1 cellular context compared by ENCODE assay signal in the genomic region with DNA sequence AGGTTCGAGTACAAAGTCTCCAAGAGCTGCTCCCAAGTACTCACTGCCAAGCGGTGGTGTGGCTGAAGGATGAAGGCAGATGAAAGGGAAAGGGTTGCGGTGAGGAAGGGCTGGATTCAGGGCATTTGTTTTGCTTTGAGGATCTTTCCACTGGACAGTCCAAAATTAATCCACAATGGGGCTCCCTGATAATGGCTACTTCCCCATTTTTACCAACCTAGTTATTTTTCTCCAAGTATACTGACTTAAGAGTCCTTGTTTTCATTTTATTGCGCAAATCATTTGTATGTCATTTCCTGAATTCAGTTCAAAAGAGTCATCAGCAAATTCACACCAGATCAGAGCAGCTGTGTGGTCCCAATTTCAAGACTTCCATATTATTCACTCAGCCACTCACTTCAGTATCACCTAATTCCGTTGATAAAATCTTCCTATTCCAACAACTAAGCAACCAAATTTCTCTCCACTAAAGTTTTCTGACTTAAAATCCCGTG.
TF ChIP-seq lines count a peak whose summit lies in the region.

No MANE protein-coding gene starts in this region.

TF ChIP-seq in K562, 482 proteins besides CTCF, POLR2A, EP300 and RAD21 (continued from another document):
- TF ChIP-seq, protein P1, sequence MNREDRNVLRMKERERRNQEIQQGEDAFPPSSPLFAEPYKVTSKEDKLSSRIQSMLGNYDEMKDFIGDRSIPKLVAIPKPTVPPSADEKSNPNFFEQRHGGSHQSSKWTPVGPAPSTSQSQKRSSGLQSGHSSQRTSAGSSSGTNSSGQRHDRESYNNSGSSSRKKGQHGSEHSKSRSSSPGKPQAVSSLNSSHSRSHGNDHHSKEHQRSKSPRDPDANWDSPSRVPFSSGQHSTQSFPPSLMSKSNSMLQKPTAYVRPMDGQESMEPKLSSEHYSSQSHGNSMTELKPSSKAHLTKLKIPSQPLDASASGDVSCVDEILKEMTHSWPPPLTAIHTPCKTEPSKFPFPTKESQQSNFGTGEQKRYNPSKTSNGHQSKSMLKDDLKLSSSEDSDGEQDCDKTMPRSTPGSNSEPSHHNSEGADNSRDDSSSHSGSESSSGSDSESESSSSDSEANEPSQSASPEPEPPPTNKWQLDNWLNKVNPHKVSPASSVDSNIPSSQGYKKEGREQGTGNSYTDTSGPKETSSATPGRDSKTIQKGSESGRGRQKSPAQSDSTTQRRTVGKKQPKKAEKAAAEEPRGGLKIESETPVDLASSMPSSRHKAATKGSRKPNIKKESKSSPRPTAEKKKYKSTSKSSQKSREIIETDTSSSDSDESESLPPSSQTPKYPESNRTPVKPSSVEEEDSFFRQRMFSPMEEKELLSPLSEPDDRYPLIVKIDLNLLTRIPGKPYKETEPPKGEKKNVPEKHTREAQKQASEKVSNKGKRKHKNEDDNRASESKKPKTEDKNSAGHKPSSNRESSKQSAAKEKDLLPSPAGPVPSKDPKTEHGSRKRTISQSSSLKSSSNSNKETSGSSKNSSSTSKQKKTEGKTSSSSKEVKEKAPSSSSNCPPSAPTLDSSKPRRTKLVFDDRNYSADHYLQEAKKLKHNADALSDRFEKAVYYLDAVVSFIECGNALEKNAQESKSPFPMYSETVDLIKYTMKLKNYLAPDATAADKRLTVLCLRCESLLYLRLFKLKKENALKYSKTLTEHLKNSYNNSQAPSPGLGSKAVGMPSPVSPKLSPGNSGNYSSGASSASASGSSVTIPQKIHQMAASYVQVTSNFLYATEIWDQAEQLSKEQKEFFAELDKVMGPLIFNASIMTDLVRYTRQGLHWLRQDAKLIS (CRISPR knock-in tag; IDR thresholded peaks at IDR 0.05) = no peak
- TF ChIP-seq ZNF696 (CRISPR knock-in tag; conservative IDR thresholded peaks at IDR 0.05) (no peak), SRSF3 (IDR thresholded peaks at IDR 0.05; ENCODE audit: insufficient read depth, low read length) (no peak), IRF2 (CRISPR knock-in tag; IDR thresholded peaks at IDR 0.05) (no peak), ARID2 (IDR thresholded peaks at IDR 0.05) (no peak), CBX8 (IDR thresholded peaks at IDR 0.05; ENCODE audit: borderline replicate concordance, extremely low read depth, low read depth, low read length, poor library complexity, severe bottlenecking) (no peak), CXXC5 (CRISPR knock-in tag; IDR thresholded peaks at IDR 0.05) (no peak), BDP1 (IDR thresholded peaks at IDR 0.05; ENCODE audit: insufficient read depth, insufficient read length) (no peak), NFIX (CRISPR knock-in tag; IDR thresholded peaks at IDR 0.05; ENCODE audit: low read depth) (no peak), RNF2 (IDR thresholded peaks at IDR 0.05) (no peak), L3MBTL2 (IDR thresholded peaks at IDR 0.05) (peak; percentile 9), PRMT5 (CRISPR knock-in tag; IDR thresholded peaks at IDR 0.05) (no peak), ZNF197 (CRISPR knock-in tag; IDR thresholded peaks at IDR 0.05; ENCODE audit: low read depth) (no peak), HDAC3 (IDR thresholded peaks at IDR 0.05; ENCODE audit: borderline replicate concordance, partially characterized antibody) (no peak), CEBPG (CRISPR knock-in tag; IDR thresholded peaks at IDR 0.05) (no peak), CEBPG (tag; conservative IDR thresholded peaks at IDR 0.05 in 1 of 2, IDR thresholded peaks at IDR 0.05 in 1 of 2) (peak in 1 of 2 experiments; percentile 35; a peak in 1 of 4 replicates), ZNF282 (CRISPR knock-in tag; IDR thresholded peaks at IDR 0.05) (no peak), ZEB2 (IDR thresholded peaks at IDR 0.05) (no peak), NFE2L1 (tag; IDR thresholded peaks at IDR 0.05; ENCODE audit: borderline replicate concordance, low read depth) (no peak), ZKSCAN3 (CRISPR knock-in tag; IDR thresholded peaks at IDR 0.05) (no peak), CEBPB (tag; IDR thresholded peaks at IDR 0.05) (peak; percentile 71), GTF2F1 (IDR thresholded peaks at IDR 0.05; ENCODE audit: low read depth, low read length) (no peak)
- TF ChIP-seq, protein P2, sequence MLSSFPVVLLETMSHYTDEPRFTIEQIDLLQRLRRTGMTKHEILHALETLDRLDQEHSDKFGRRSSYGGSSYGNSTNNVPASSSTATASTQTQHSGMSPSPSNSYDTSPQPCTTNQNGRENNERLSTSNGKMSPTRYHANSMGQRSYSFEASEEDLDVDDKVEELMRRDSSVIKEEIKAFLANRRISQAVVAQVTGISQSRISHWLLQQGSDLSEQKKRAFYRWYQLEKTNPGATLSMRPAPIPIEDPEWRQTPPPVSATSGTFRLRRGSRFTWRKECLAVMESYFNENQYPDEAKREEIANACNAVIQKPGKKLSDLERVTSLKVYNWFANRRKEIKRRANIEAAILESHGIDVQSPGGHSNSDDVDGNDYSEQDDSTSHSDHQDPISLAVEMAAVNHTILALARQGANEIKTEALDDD (IDR thresholded peaks at IDR 0.05) = no peak
- TF ChIP-seq, protein P3, sequence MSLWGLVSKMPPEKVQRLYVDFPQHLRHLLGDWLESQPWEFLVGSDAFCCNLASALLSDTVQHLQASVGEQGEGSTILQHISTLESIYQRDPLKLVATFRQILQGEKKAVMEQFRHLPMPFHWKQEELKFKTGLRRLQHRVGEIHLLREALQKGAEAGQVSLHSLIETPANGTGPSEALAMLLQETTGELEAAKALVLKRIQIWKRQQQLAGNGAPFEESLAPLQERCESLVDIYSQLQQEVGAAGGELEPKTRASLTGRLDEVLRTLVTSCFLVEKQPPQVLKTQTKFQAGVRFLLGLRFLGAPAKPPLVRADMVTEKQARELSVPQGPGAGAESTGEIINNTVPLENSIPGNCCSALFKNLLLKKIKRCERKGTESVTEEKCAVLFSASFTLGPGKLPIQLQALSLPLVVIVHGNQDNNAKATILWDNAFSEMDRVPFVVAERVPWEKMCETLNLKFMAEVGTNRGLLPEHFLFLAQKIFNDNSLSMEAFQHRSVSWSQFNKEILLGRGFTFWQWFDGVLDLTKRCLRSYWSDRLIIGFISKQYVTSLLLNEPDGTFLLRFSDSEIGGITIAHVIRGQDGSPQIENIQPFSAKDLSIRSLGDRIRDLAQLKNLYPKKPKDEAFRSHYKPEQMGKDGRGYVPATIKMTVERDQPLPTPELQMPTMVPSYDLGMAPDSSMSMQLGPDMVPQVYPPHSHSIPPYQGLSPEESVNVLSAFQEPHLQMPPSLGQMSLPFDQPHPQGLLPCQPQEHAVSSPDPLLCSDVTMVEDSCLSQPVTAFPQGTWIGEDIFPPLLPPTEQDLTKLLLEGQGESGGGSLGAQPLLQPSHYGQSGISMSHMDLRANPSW (CRISPR knock-in tag; IDR thresholded peaks at IDR 0.05) = no peak
- TF ChIP-seq, protein P4, sequence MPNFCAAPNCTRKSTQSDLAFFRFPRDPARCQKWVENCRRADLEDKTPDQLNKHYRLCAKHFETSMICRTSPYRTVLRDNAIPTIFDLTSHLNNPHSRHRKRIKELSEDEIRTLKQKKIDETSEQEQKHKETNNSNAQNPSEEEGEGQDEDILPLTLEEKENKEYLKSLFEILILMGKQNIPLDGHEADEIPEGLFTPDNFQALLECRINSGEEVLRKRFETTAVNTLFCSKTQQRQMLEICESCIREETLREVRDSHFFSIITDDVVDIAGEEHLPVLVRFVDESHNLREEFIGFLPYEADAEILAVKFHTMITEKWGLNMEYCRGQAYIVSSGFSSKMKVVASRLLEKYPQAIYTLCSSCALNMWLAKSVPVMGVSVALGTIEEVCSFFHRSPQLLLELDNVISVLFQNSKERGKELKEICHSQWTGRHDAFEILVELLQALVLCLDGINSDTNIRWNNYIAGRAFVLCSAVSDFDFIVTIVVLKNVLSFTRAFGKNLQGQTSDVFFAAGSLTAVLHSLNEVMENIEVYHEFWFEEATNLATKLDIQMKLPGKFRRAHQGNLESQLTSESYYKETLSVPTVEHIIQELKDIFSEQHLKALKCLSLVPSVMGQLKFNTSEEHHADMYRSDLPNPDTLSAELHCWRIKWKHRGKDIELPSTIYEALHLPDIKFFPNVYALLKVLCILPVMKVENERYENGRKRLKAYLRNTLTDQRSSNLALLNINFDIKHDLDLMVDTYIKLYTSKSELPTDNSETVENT (CRISPR knock-in tag; IDR thresholded peaks at IDR 0.05) = no peak
